In genomic region chr10:122878799-122879338, GRCh38 we compare ENCODE assay signal across 1 cellular context.
TF ChIP-seq lines count a peak whose summit lies in the region.

No MANE protein-coding gene starts in this region.

TF ChIP-seq in GM23338, 12 proteins besides CTCF, POLR2A, EP300 and RAD21 (continued from another document):
- no peak for TF ChIP-seq REST (IDR thresholded peaks at IDR 0.05; ENCODE audit: unreplicated experiment)
TF ChIP-seq in GM23338: peak in this region for 0.
